8 cellular contexts compared by ENCODE assay signal in genomic region chr3:102673271-102674115, GRCh38.
A peak's percentile ranks its signal among the peaks of the same experiment; 100 is the strongest.
DNase-seq lines count a peak whose midpoint lies in the region; ATAC-seq and TF ChIP-seq lines count a peak whose summit lies in the region.

No MANE protein-coding gene starts in this region.

- peak; percentile 62 for ATAC-seq in GM18870 (IDR thresholded peaks at IDR 0.05; ENCODE audit: unreplicated experiment)
- peak; percentile 93 for ATAC-seq in HG03159 (IDR thresholded peaks at IDR 0.05; ENCODE audit: unreplicated experiment)

- DNase-seq in AG09319 (ENCODE audit: extremely low read depth, low read depth) (peak; percentile 0), NCI-H2171 (lab: John Stamatoyannopoulos, UW) (peak; percentile 24), caudate nucleus (lab: John Stamatoyannopoulos, UW) (peak in 56 of 61 donors; percentile 0 to 90 (median 38)), kidney glomerular epithelial cell (lab: John Stamatoyannopoulos, UW) (peak; percentile 64)
- peak; percentile 63 for DNase-seq in stimulated activated CD4-positive, alpha-beta T cell treated with anti-CD3 and anti-CD28 coated beads, Interleukin-4, amount 100 ng/mL, for 1 hour

- peak overlapping the region; percentile 65 for H3K27ac ChIP-seq in caudate nucleus (ENCODE audit: low read depth, low read length)

- TF ChIP-seq CTCF in AG09319 (IDR thresholded peaks at IDR 0.05; ENCODE audit: low read depth, low read length) (peak; percentile 84), WI38 (IDR thresholded peaks at IDR 0.05; ENCODE audit: low read depth, low read length) (peak; percentile 70)

- no peak overlapping the region for H3K4me3 ChIP-seq in WI38 (ENCODE audit: low read depth, low read length)

Comparison
In these comparisons a context has a peak if more than half of its experiments do, and no peak if none do; other contexts are left out.
1. DNase-seq: peak in every context shown above with its lines; median percentile 64 in kidney glomerular epithelial cell; 63 in stimulated activated CD4-positive, alpha-beta T cell treated with anti-CD3 and anti-CD28 coated beads, Interleukin-4, amount 100 ng/mL, for 1 hour; 38 in caudate nucleus; 24 in NCI-H2171; 0 in AG09319.